In the genomic region with DNA sequence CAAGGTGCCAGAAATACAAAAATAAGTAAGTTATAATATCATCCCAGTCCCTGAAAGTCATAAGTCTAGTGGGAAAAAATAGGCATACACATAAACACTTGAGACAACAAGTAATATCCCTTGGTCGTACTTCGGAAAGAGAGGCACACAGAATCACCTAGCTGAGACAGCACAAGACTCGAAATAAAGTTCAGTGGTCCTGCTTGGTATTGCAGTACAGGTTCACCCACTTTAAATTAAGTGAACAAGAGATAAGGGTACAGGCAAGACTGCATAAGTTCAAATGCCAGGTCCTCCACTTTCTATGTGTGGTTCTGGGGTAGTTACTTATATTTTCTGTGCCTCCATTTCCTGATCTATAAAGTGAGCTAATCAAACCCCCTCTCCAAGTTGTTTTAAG, we compare ENCODE assay signal across 18 cellular contexts. TPM values are rescaled to one million over a fixed set of nuclear protein-coding genes. Genes with fewer than 3 reads are reported as not detected.
"Had no signal": no experiment of that assay in that cellular context is flagged by ENCODE, and none has a peak within 500 bp of the region (broad histone marks: within the 10 kb centered on the region; RNA-seq: fewer than 3 reads in every experiment).

No MANE protein-coding gene starts in this region.

- H3K4me1 ChIP-seq: breast epithelium, lower lobe of right lung, right lobe of liver, spleen, transverse colon had no signal

- H3K36me3 Mint-ChIP-seq: activated naive CD8-positive, alpha-beta T cell treated with anti-CD3 and anti-CD28 coated beads for 36 hours had no signal

- H3K36me3 ChIP-seq: breast epithelium, esophagus muscularis mucosa, lower lobe of right lung, right lobe of liver, spleen, transverse colon had no signal

- DNase-seq: activated CD4-positive, alpha-beta T cell treated with anti-CD3 and anti-CD28 coated beads for 36 hours; activated CD8-positive, alpha-beta memory T cell treated with anti-CD3 and anti-CD28 coated beads, Interleukin-2, amount 50 U/mL, for 4 hours; activated CD8-positive, alpha-beta T cell treated with anti-CD3 and anti-CD28 coated beads for 36 hours; activated gamma-delta T cell treated with Interleukin-2 at 50 U/mL for 16 hours; activated naive CD8-positive, alpha-beta T cell treated with anti-CD3 and anti-CD28 coated beads for 36 hours; activated T-cell treated with anti-CD3 and anti-CD28 coated beads, Interleukin-2, amount 50 U/mL, for 72 hours; anterior cingulate cortex; lower lobe of right lung; midbrain; right lobe of liver; spleen; stimulated activated CD4-positive, alpha-beta T cell treated with anti-CD3 and anti-CD28 coated beads, Interleukin-2, amount 100 ng/mL, for 24 hours; stimulated activated naive CD4-positive, alpha-beta T cell; substantia nigra; transverse colon had no signal

- H3K27me3 ChIP-seq: breast epithelium, esophagus muscularis mucosa, right lobe of liver, spleen, transverse colon had no signal

- H3K4me3 ChIP-seq: breast epithelium, esophagus muscularis mucosa, lower lobe of right lung, right lobe of liver, spleen, transverse colon had no signal

- FAIRE-seq: endometrium had no signal

- ATAC-seq: activated CD4-positive, alpha-beta T cell treated with anti-CD3 and anti-CD28 coated beads for 36 hours; activated CD8-positive, alpha-beta T cell treated with anti-CD3 and anti-CD28 coated beads for 36 hours; activated T-cell treated with anti-CD3 and anti-CD28 coated beads, Interleukin-2, amount 50 U/mL, for 72 hours; lower lobe of right lung had no signal

- H3K27ac Mint-ChIP-seq: activated CD4-positive, alpha-beta T cell treated with anti-CD3 and anti-CD28 coated beads for 36 hours; activated CD8-positive, alpha-beta T cell treated with anti-CD3 and anti-CD28 coated beads for 36 hours; activated naive CD8-positive, alpha-beta T cell treated with anti-CD3 and anti-CD28 coated beads for 36 hours; activated T-cell treated with anti-CD3 and anti-CD28 coated beads, Interleukin-2, amount 50 U/mL, for 72 hours had no signal

- H3K4me1 Mint-ChIP-seq: activated CD4-positive, alpha-beta T cell treated with anti-CD3 and anti-CD28 coated beads for 36 hours; activated naive CD8-positive, alpha-beta T cell treated with anti-CD3 and anti-CD28 coated beads for 36 hours had no signal

- H3K4me3 Mint-ChIP-seq: activated CD4-positive, alpha-beta T cell treated with anti-CD3 and anti-CD28 coated beads for 36 hours; activated CD8-positive, alpha-beta T cell treated with anti-CD3 and anti-CD28 coated beads for 36 hours; activated naive CD8-positive, alpha-beta T cell treated with anti-CD3 and anti-CD28 coated beads for 36 hours; activated T-cell treated with anti-CD3 and anti-CD28 coated beads, Interleukin-2, amount 50 U/mL, for 72 hours had no signal

- H3K9me3 Mint-ChIP-seq: activated CD8-positive, alpha-beta T cell treated with anti-CD3 and anti-CD28 coated beads for 36 hours; activated naive CD8-positive, alpha-beta T cell treated with anti-CD3 and anti-CD28 coated beads for 36 hours; activated T-cell treated with anti-CD3 and anti-CD28 coated beads, Interleukin-2, amount 50 U/mL, for 72 hours had no signal

- H3K27me3 Mint-ChIP-seq: activated CD4-positive, alpha-beta T cell treated with anti-CD3 and anti-CD28 coated beads for 36 hours; activated CD8-positive, alpha-beta T cell treated with anti-CD3 and anti-CD28 coated beads for 36 hours had no signal

- H3K9me3 ChIP-seq: breast epithelium, esophagus muscularis mucosa, lower lobe of right lung, right lobe of liver, spleen, transverse colon had no signal

- H3K27ac ChIP-seq: breast epithelium, esophagus muscularis mucosa, lower lobe of right lung, right lobe of liver, spleen, transverse colon had no signal

RNA-seq across cellular contexts. Expression of a gene that starts 47.6 kb away (rescaled TPM):
- total RNA-seq: activated CD4-positive, alpha-beta T cell treated with anti-CD3 and anti-CD28 coated beads for 36 hours; activated CD8-positive, alpha-beta T cell treated with anti-CD3 and anti-CD28 coated beads for 36 hours; activated naive CD8-positive, alpha-beta T cell treated with anti-CD3 and anti-CD28 coated beads for 36 hours; activated T-cell treated with anti-CD3 and anti-CD28 coated beads, Interleukin-2, amount 50 U/mL, for 72 hours had no signal
